ENCODE assay signal across 2 cellular contexts in genomic region chr9:136178773-136179075, GRCh38.
TF ChIP-seq lines count a peak whose summit lies in the region.

No MANE protein-coding gene starts in this region.

TF ChIP-seq in SK-N-SH treated with all-trans-retinoic acid at 6 μM for 48 hours, 23 proteins besides CTCF, POLR2A, EP300 and RAD21 (continued from another document):
- TF ChIP-seq PPARA (CRISPR knock-in tag; IDR thresholded peaks at IDR 0.05; ENCODE audit: borderline replicate concordance) (no peak), ZNF565 (CRISPR knock-in tag; conservative IDR thresholded peaks at IDR 0.05; ENCODE audit: low read depth) (no peak), ZFP3 (CRISPR knock-in tag; IDR thresholded peaks at IDR 0.05) (no peak), PATZ1 (CRISPR knock-in tag; IDR thresholded peaks at IDR 0.05; ENCODE audit: borderline replicate concordance) (no peak), ARNTL (CRISPR knock-in tag; IDR thresholded peaks at IDR 0.05; ENCODE audit: borderline replicate concordance, low read depth) (no peak), BACH2 (CRISPR knock-in tag; IDR thresholded peaks at IDR 0.05; ENCODE audit: borderline replicate concordance) (no peak), POU6F1 (CRISPR knock-in tag; IDR thresholded peaks at IDR 0.05; ENCODE audit: borderline replicate concordance, low read depth) (no peak), TCF4 (CRISPR knock-in tag; IDR thresholded peaks at IDR 0.05; ENCODE audit: borderline replicate concordance) (no peak), CSDC2 (CRISPR knock-in tag; IDR thresholded peaks at IDR 0.05) (no peak), RARB (CRISPR knock-in tag; IDR thresholded peaks at IDR 0.05) (no peak), CSRNP3 (CRISPR knock-in tag; IDR thresholded peaks at IDR 0.05) (no peak), CREB5 (CRISPR knock-in tag; IDR thresholded peaks at IDR 0.05; ENCODE audit: low read depth) (no peak), TSHZ2 (CRISPR knock-in tag; IDR thresholded peaks at IDR 0.05) (no peak)

TF ChIP-seq in SK-N-SH, 30 proteins besides CTCF, POLR2A, EP300 and RAD21 (continued from another document):
- no peak for TF ChIP-seq USF2 (IDR thresholded peaks at IDR 0.05; ENCODE audit: borderline replicate concordance, low read depth, low read length)
